In the genomic region with DNA sequence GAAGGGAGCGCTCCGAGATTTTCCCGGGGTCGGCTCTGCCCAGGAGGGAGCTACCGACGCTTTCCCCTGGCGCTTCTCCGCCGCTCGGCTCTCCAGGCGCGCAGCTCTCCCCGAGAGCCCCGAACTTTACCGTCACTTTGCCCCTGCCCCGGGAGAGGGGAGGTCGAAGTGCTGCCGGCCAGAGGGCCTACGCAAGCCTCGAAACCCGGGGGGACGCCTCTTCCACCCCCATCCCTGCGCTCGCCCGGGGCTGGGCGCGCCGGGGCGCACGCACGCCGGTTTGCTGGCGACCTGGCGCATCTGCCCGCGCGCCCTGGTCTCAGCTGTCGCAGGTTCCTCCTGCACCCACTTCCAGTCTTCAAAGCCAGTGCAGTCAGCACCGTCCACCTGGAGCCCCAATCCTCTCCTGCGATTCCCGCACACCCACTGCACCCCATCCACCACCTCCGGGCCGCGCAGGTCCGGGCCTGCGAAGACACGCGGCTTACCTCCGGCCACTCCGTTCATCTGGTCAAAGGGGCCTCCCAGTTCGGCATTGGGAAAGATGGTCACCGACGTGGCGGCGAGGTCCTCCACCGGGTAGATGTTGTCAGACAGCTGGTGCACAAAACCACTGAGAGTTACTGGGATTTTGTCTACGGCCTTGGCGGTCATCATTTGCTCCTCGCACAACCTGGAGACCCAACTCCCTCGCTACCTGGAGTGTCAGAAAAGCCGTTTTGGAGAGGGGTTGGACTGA, we compare ENCODE assay signal across 8 cellular contexts. TPM values are rescaled to one million over a fixed set of nuclear protein-coding genes. Genes with fewer than 3 reads are reported as not detected.
DNase-seq lines count a peak whose midpoint lies in the region; ATAC-seq and TF ChIP-seq lines count a peak whose summit lies in the region.

No MANE protein-coding gene starts in this region.

- H3K9me3 ChIP-seq in lower lobe of right lung (no peaks in the 10 kb centered on the region), stomach smooth muscle (ENCODE audit: control insufficient read depth in 2 of 2, low read length in 2 of 2) (no peaks in the 10 kb centered on the region)

- H3K27me3 ChIP-seq in lower lobe of right lung (ENCODE audit: low read depth), result peaks cover 54% of the 10 kb centered on the region
- H3K27me3 ChIP-seq in stomach smooth muscle (ENCODE audit: control insufficient read depth in 1 of 2, insufficient read depth in 2 of 2, low read length in 2 of 2), result peaks cover 30 to 38% of the 10 kb centered on the region in 2 donors

- H3K27me3 Mint-ChIP-seq in chondrocyte (ENCODE audit: low read depth), result no peaks in the 10 kb centered on the region

- ATAC-seq in lower lobe of right lung, result no peak
- no peak for ATAC-seq in HG03442 (IDR thresholded peaks at IDR 0.05; ENCODE audit: unreplicated experiment)
- no peak for ATAC-seq in HG03175 (IDR thresholded peaks at IDR 0.05; ENCODE audit: unreplicated experiment)

- H3K4me1 Mint-ChIP-seq in chondrocyte (ENCODE audit: low read depth), result peaks cover 60% of the 10 kb centered on the region

- H3K9ac ChIP-seq in stomach smooth muscle (ENCODE audit: low read length in 2 of 2), result peak overlapping the region; percentile 29 to 87

- peaks cover 7% of the 10 kb centered on the region for H3K36me3 Mint-ChIP-seq in chondrocyte (ENCODE audit: low read depth)

- H3K9me3 Mint-ChIP-seq in chondrocyte (ENCODE audit: low read depth), result no peaks in the 10 kb centered on the region

- DNase-seq in COLO668 (lab: John Stamatoyannopoulos, UW; ENCODE audit: unreplicated experiment), result peak; percentile 21
- peak; percentile 16 for DNase-seq in RPMI7951 (ENCODE audit: low read depth)
- peak; percentile 90 for DNase-seq in chondrocyte (ENCODE audit: low spot score)
- DNase-seq in lower lobe of right lung, result peak; percentile 54
- DNase-seq in GM10266 (ENCODE audit: extremely low spot score), result no peak

- intact Hi-C loops in lower lobe of right lung (cut with DNase I), result no loop called here

- peaks cover 42% of the 10 kb centered on the region for H3K4me1 ChIP-seq in lower lobe of right lung
- peaks cover 39% of the 10 kb centered on the region for H3K4me1 ChIP-seq in stomach smooth muscle (ENCODE audit: control insufficient read depth, insufficient read depth, low read length)

- TF ChIP-seq CTCF in chondrocyte (IDR thresholded peaks at IDR 0.05) (no peak), lower lobe of right lung (IDR thresholded peaks at IDR 0.05) (no peak), GM10266 (IDR thresholded peaks at IDR 0.05; ENCODE audit: control insufficient read depth, insufficient read depth, low read depth, missing control alignments) (no peak)

- peak overlapping the region; percentile 96 for H3K4me3 Mint-ChIP-seq in chondrocyte (ENCODE audit: unreplicated experiment)

- peak overlapping the region; percentile 97 for H3K27ac Mint-ChIP-seq in chondrocyte (ENCODE audit: unreplicated experiment)

- H3K27ac ChIP-seq in lower lobe of right lung (peak overlapping the region; percentile 15), stomach smooth muscle (ENCODE audit: low read length) (peak overlapping the region; percentile 64)

- H3K36me3 ChIP-seq in lower lobe of right lung, result no peaks in the 10 kb centered on the region
- peaks cover 0 to 2% of the 10 kb centered on the region in 2 donors for H3K36me3 ChIP-seq in stomach smooth muscle (ENCODE audit: control insufficient read depth in 2 of 2, insufficient read depth in 2 of 2, low read length in 2 of 2)

- peak overlapping the region; percentile 71 for H3K4me3 ChIP-seq in lower lobe of right lung
- H3K4me3 ChIP-seq in stomach smooth muscle (ENCODE audit: low read length in 2 of 2), result peak overlapping the region; percentile 78 to 97

RNA-seq across cellular contexts. Expression of gene EGR2, which starts 0.6 kb away (rescaled TPM):
- total RNA-seq in RPMI7951 (2014; rRNA removed; shearing (Covaris generic)), result 2.3 and 5.9 TPM in 2 replicates
- total RNA-seq in chondrocyte (11.7 to 17.8 TPM (median 11.9 TPM) in 3 replicates), lower lobe of right lung (45.6 TPM)

RNA-seq across cellular contexts. Expression of gene ADO, which starts 11.0 kb away (rescaled TPM):
- total RNA-seq in RPMI7951 (2014; rRNA removed; shearing (Covaris generic)), result 27.4 and 31.7 TPM in 2 replicates
- total RNA-seq in chondrocyte, result 27.8 to 35.8 TPM (median 29.1 TPM) in 3 replicates
- total RNA-seq in lower lobe of right lung, result 16.3 TPM
